ENCODE assay signal across 16 cellular contexts in the genomic region with DNA sequence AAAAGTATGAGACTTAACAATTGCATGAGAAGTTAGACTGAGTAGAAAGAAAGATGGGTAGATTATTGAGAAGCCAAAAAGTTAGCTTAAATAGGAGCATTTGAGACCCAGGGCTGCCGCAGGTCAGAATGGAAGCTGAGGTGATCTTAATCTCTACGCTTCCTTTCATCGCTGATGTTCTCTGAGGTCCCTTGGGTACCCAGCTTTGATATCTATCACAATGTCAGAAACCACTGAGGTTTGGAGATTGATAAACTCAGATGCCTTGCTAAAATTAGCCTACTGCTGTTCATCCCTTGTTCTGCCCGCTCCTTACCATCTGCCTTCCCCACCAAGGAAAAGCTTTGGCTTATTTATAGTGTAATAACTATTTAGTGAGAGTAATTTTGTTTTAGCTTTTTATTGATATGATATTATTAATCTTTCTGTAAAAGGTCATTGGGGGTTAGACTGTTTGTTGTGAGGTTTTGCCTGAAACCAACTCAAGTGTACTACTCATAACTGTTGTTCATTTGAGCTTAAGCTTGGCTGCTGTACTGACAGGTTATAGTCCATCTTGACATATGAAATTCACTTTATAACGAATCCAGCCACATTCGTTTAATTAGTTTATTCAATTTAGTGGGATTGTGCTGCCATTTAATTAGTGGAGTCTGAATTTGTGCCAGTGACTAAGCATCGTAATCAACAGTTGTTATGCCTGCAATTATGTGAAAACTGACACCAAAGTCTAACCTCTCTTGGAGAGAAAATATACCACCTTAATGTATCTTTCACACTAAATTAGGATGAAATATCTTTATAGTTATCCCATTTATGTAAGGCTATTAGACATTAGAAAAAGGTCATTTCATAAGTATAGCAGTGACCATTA. TPM values are rescaled to one million over a fixed set of nuclear protein-coding genes. Genes with fewer than 3 reads are reported as not detected.
DNase-seq lines count a peak whose midpoint lies in the region; ATAC-seq lines count a peak whose summit lies in the region.
"Had no signal": no experiment of that assay in that cellular context is flagged by ENCODE, and none has a peak within 500 bp of the region (broad histone marks: within the 10 kb centered on the region; RNA-seq: fewer than 3 reads in every experiment).

No MANE protein-coding gene starts in this region.

- peak overlapping the region; percentile 67 for H3K27ac ChIP-seq in right cardiac atrium (ENCODE audit: low read length)
- H3K27ac ChIP-seq: breast epithelium, transverse colon had no signal

- peaks cover 2% of the 10 kb centered on the region for H3K4me1 ChIP-seq in right cardiac atrium (ENCODE audit: control insufficient read depth, insufficient read depth, low read length)
- H3K4me1 ChIP-seq: breast epithelium had no signal

- no peaks in the 10 kb centered on the region for H3K27me3 Mint-ChIP-seq in activated naive CD8-positive, alpha-beta T cell treated with anti-CD3 and anti-CD28 coated beads for 36 hours

- intact Hi-C loops in right cardiac atrium (cut with DNase I) (no loop called here), Right ventricle myocardium inferior (cut with DNase I) (no loop called here)

- H3K4me3 ChIP-seq in right cardiac atrium (ENCODE audit: low read length) = no peak overlapping the region
- H3K4me3 ChIP-seq: breast epithelium, transverse colon had no signal

- peaks cover 11% of the 10 kb centered on the region for H3K9me3 Mint-ChIP-seq in activated naive CD8-positive, alpha-beta T cell treated with anti-CD3 and anti-CD28 coated beads for 36 hours

- peaks cover 45% of the 10 kb centered on the region for H3K36me3 Mint-ChIP-seq in activated naive CD8-positive, alpha-beta T cell treated with anti-CD3 and anti-CD28 coated beads for 36 hours

- no peak for DNase-seq in right cardiac atrium
- DNase-seq in Right ventricle myocardium inferior (ENCODE audit: missing footprints) = no peak
- peak; percentile 26 for DNase-seq in NCI-H1105 (lab: John Stamatoyannopoulos, UW)
- no peak for DNase-seq in activated naive CD8-positive, alpha-beta T cell treated with anti-CD3 and anti-CD28 coated beads for 36 hours
- DNase-seq in HuH-7 (ENCODE audit: low spot score) = no peak
- DNase-seq in AML-193 (lab: John Stamatoyannopoulos, UW) = no peak
- no peak for DNase-seq in NCI-H1694 (lab: John Stamatoyannopoulos, UW)
- DNase-seq: activated CD4-positive, CD25-positive, alpha-beta regulatory T cell; effector CD4-positive, alpha-beta T cell; MM.1S; stimulated activated CD4-positive, alpha-beta T cell treated with anti-CD3 and anti-CD28 coated beads, Interleukin-2, amount 100 ng/mL, for 24 hours; SW 1271; transverse colon had no signal

- H3K9me3 ChIP-seq in right cardiac atrium (ENCODE audit: control insufficient read depth, low read length) = no peaks in the 10 kb centered on the region
- H3K9me3 ChIP-seq: breast epithelium, transverse colon had no signal

- peak overlapping the region; percentile 50 for H3K4me3 Mint-ChIP-seq in activated naive CD8-positive, alpha-beta T cell treated with anti-CD3 and anti-CD28 coated beads for 36 hours
- H3K4me3 Mint-ChIP-seq: nephron had no signal

- peaks cover 58% of the 10 kb centered on the region for H3K4me1 Mint-ChIP-seq in activated naive CD8-positive, alpha-beta T cell treated with anti-CD3 and anti-CD28 coated beads for 36 hours

- ATAC-seq in right cardiac atrium (no peak), Right ventricle myocardium inferior (no peak)
- ATAC-seq: Panc1 had no signal

- no peak overlapping the region for H3K27ac Mint-ChIP-seq in activated naive CD8-positive, alpha-beta T cell treated with anti-CD3 and anti-CD28 coated beads for 36 hours

- WGBS in right cardiac atrium = 86% methylated on average over 7 of the region's 7 CpGs

- no peaks in the 10 kb centered on the region for H3K27me3 ChIP-seq in right cardiac atrium (ENCODE audit: control insufficient read depth, insufficient read depth)
- H3K27me3 ChIP-seq: breast epithelium, transverse colon had no signal

RNA-seq across cellular contexts. Expression of gene MCUB, which starts 15.1 kb away (rescaled TPM):
- total RNA-seq in right cardiac atrium = 10 to 100 TPM; 10.8 to 25.3 (median 18.5) TPM
- 14.8 TPM for polyA plus RNA-seq in right cardiac atrium
- 5.1 TPM for total RNA-seq in Right ventricle myocardium inferior
- total RNA-seq in activated naive CD8-positive, alpha-beta T cell treated with anti-CD3 and anti-CD28 coated beads for 36 hours = 10 to 100 TPM; 72.7 to 76.1 TPM
